1 cellular context compared by ENCODE assay signal in genomic region chr4:167233523-167234387, GRCh38.
TF ChIP-seq lines count a peak whose summit lies in the region.

No MANE protein-coding gene starts in this region.

TF ChIP-seq in HepG2, 621 proteins besides CTCF, POLR2A, EP300 and RAD21 (continued from another document):
- TF ChIP-seq THAP9 (CRISPR knock-in tag; IDR thresholded peaks at IDR 0.05; ENCODE audit: borderline replicate concordance) = no peak
- no peak for TF ChIP-seq ZNF20 (CRISPR knock-in tag; IDR thresholded peaks at IDR 0.05)
- TF ChIP-seq ZNF407 (CRISPR knock-in tag; IDR thresholded peaks at IDR 0.05; ENCODE audit: not compliant biosample characterization) = no peak
- TF ChIP-seq ZNF451 (CRISPR knock-in tag; IDR thresholded peaks at IDR 0.05) = no peak
- TF ChIP-seq PPARG (CRISPR knock-in tag; conservative IDR thresholded peaks at IDR 0.05) = no peak
- TF ChIP-seq ZNF672 (CRISPR knock-in tag; IDR thresholded peaks at IDR 0.05) = no peak
- no peak for TF ChIP-seq ZNF256 (CRISPR knock-in tag; conservative IDR thresholded peaks at IDR 0.05)
- TF ChIP-seq ZFP62 (CRISPR knock-in tag; IDR thresholded peaks at IDR 0.05) = no peak
- TF ChIP-seq MLX (CRISPR knock-in tag; IDR thresholded peaks at IDR 0.05) = no peak
- no peak for TF ChIP-seq BCL6 (CRISPR knock-in tag; IDR thresholded peaks at IDR 0.05)
- no peak for TF ChIP-seq RFXAP (CRISPR knock-in tag; IDR thresholded peaks at IDR 0.05; ENCODE audit: borderline replicate concordance)
- no peak for TF ChIP-seq ZNF180 (CRISPR knock-in tag; IDR thresholded peaks at IDR 0.05; ENCODE audit: borderline replicate concordance, low read depth)
